In genomic region chr11:75233688-75234295, GRCh38 we compare ENCODE assay signal across 9 cellular contexts. TPM values are rescaled to one million over a fixed set of nuclear protein-coding genes. Genes with fewer than 3 reads are reported as not detected.
DNase-seq lines count a peak whose midpoint lies in the region; ATAC-seq and TF ChIP-seq lines count a peak whose summit lies in the region.
"Had no signal": no experiment of that assay in that cellular context is flagged by ENCODE, and none has a peak within 500 bp of the region (broad histone marks: within the 10 kb centered on the region; RNA-seq: fewer than 3 reads in every experiment).

No MANE protein-coding gene starts in this region.

- no peaks in the 10 kb centered on the region for H4K20me1 ChIP-seq in Karpas-422 (ENCODE audit: insufficient read depth, low read depth, low read length)

- H3K27ac ChIP-seq in Karpas-422 (ENCODE audit: low read length) = no peak overlapping the region
- H3K27ac ChIP-seq in left lung = no peak overlapping the region

- ATAC-seq in left lung (peak; percentile 72), GM18517 (IDR thresholded peaks at IDR 0.05; ENCODE audit: unreplicated experiment) (no peak), HG02884 (IDR thresholded peaks at IDR 0.05; ENCODE audit: unreplicated experiment) (no peak), Right ventricle myocardium superior (ENCODE audit: poor library complexity) (no peak)
- ATAC-seq: mucosa of descending colon had no signal

- H3K9me3 ChIP-seq in Karpas-422 (ENCODE audit: low read length) = no peaks in the 10 kb centered on the region
- no peaks in the 10 kb centered on the region for H3K9me3 ChIP-seq in left lung
- H3K9me3 ChIP-seq in BE2C = no peaks in the 10 kb centered on the region
- H3K9me3 ChIP-seq: mucosa of descending colon had no signal

- H3K36me3 ChIP-seq in Karpas-422 (ENCODE audit: insufficient read depth, low read length) (no peaks in the 10 kb centered on the region), left lung (no peaks in the 10 kb centered on the region), BE2C (peaks cover 4% of the 10 kb centered on the region; the same call in 1 of the 2 replicates)

- no peaks in the 10 kb centered on the region for H3K79me2 ChIP-seq in Karpas-422 (ENCODE audit: low read length)

- no peaks in the 10 kb centered on the region for H3K9me2 ChIP-seq in Karpas-422 (replicated peaks; ENCODE audit: insufficient read depth, low read length)

- H3K4me3 ChIP-seq in Karpas-422 (ENCODE audit: low read length) = no peak overlapping the region
- H3K4me3 ChIP-seq in left lung = no peak overlapping the region
- no peak overlapping the region for H3K4me3 ChIP-seq in BE2C (ENCODE audit: low read depth, low read length)
- H3K4me3 ChIP-seq: mucosa of descending colon had no signal

- intact Hi-C loops in left lung (cut with DNase I) (no loop called here), Right ventricle myocardium superior (cut with DNase I) (no loop called here)

- H3K27me3 ChIP-seq in Karpas-422 (ENCODE audit: low read length) = no peaks in the 10 kb centered on the region
- H3K27me3 ChIP-seq in left lung = peaks cover 0 to 32% of the 10 kb centered on the region in 2 donors
- no peaks in the 10 kb centered on the region for H3K27me3 ChIP-seq in BE2C

- H2AFZ ChIP-seq in Karpas-422 (ENCODE audit: low read length) = no peak overlapping the region

- H3K4me2 ChIP-seq in Karpas-422 (ENCODE audit: low read depth, low read length, poor library complexity, severe bottlenecking) = no peak overlapping the region

- TF ChIP-seq CTCF in left lung (IDR thresholded peaks at IDR 0.05) (no peak), BE2C (IDR thresholded peaks at IDR 0.05; ENCODE audit: low read depth, low read length) (no peak)

- H3K9ac ChIP-seq in Karpas-422 (ENCODE audit: low read length) = no peak overlapping the region

- DNase-seq in DMS53 treated with DMSO at 0.1 percent for 48 hours (lab: John Stamatoyannopoulos, UW; ENCODE audit: unreplicated experiment) (peak; percentile 16), Karpas-422 (peak; percentile 70), amniotic epithelial cell (ENCODE audit: low read depth) (peak; percentile 71), left lung (no peak), Right ventricle myocardium superior (no peak), BE2C (no peak)

- H3K4me1 ChIP-seq in Karpas-422 (ENCODE audit: low read length) (no peaks in the 10 kb centered on the region), left lung (no peaks in the 10 kb centered on the region), BE2C (no peaks in the 10 kb centered on the region; the same call in 1 of the 2 replicates)

RNA-seq across cellular contexts. Expression of gene TPBGL, which starts 6.8 kb away (rescaled TPM):
- not detected in 2 replicates for total RNA-seq in Karpas-422 (2014; rRNA removed; shearing (Covaris generic); ENCODE audit: low replicate concordance)
- total RNA-seq in left lung = 1 to 10 TPM in 1 of 2 donors, under 1 TPM in 1; 0.70 to 1.3 TPM
- total RNA-seq in Right ventricle myocardium superior = 0.11 TPM
- 47.4 TPM for polyA plus RNA-seq in BE2C (2012; ENCODE audit: insufficient read depth, insufficient read length, low read depth)

Comparison
In these comparisons a context has a peak if more than half of its experiments do, and no peak if none do; other contexts are left out.
1. DNase-seq: peak in DMS53 treated with DMSO at 0.1 percent for 48 hours (single experiment), Karpas-422 (single experiment) and amniotic epithelial cell (single experiment); none in left lung (0 of 2), Right ventricle myocardium superior (single experiment) and BE2C (single experiment).